ENCODE assay signal across 38 cellular contexts in genomic region chr11:42727879-42728278, GRCh38.
"Had no signal": no experiment of that assay in that cellular context is flagged by ENCODE, and none has a peak within 500 bp of the region (broad histone marks: within the 10 kb centered on the region; RNA-seq: fewer than 3 reads in every experiment).

No MANE protein-coding gene starts in this region.

- H3K4me3 ChIP-seq: adrenal gland, body of pancreas, breast epithelium had no signal

- FAIRE-seq: astrocyte, TTC549 had no signal

- H3K4me3 Mint-ChIP-seq: activated CD4-positive, alpha-beta memory T cell treated with anti-CD3 and anti-CD28 coated beads, Interleukin-2, amount 10 ng/mL, durations not matched to agents 7 days and 5 days; activated CD4-positive, alpha-beta T cell treated with anti-CD3 and anti-CD28 coated beads for 36 hours; activated CD4-positive, alpha-beta T cell treated with anti-CD3 and anti-CD28 coated beads, Interleukin-2, amount 10 ng/mL, durations not matched to agents 7 days and 5 days; activated CD8-positive, alpha-beta memory T cell treated with anti-CD3 and anti-CD28 coated beads, Interleukin-2, amount 10 ng/mL, durations not matched to agents 7 days and 5 days; activated CD8-positive, alpha-beta T cell treated with anti-CD3 and anti-CD28 coated beads, Interleukin-2, amount 10 ng/mL, durations not matched to agents 7 days and 5 days; activated naive CD4-positive, alpha-beta T cell treated with anti-CD3 and anti-CD28 coated beads for 36 hours; activated naive CD8-positive, alpha-beta T cell treated with anti-CD3 and anti-CD28 coated beads for 36 hours; activated T-cell treated with anti-CD3 and anti-CD28 coated beads, Interleukin-2, amount 50 U/mL, for 24 hours; activated T-cell treated with anti-CD3 and anti-CD28 coated beads, Interleukin-2, amount 50 U/mL, for 72 hours; activated T-helper 1 cell treated with anti-CD3 and anti-CD28 coated beads, Interleukin-12 subunit alpha, Interleukin-12 subunit beta, Interleukin-2, Interleukin-4 antibody, amounts not matched to agents 30 ng/mL and 10 ng/mL and 1 ng/mL, durations not matched to agents 14 hours and 24 hours and 36 hours; activated T-helper 17 cell treated with anti-CD3 and anti-CD28 coated beads, Interleukin-2, amount 50 U/mL, for 72 hours; T-helper 1 cell treated with Interleukin-12 subunit alpha and Interleukin-12 subunit beta and Interleukin-4 antibody, amounts not matched to agents 30 μg/mL and 1 μg/mL, for 36 hours; T-helper 2 cell treated with Interferon-gamma antibody and Interleukin-4, amounts not matched to agents 5 μg/mL and 100 μg/mL, for 36 hours had no signal

- H3K27ac ChIP-seq: adrenal gland, body of pancreas, brain microvascular endothelial cell, breast epithelium, VCaP had no signal

- DNase-seq: activated CD4-positive, alpha-beta memory T cell treated with anti-CD3 and anti-CD28 coated beads, Interleukin-2, amount 10 ng/mL, durations not matched to agents 7 days and 5 days; activated CD4-positive, alpha-beta T cell treated with anti-CD3 and anti-CD28 coated beads for 1 hour; activated CD4-positive, alpha-beta T cell treated with anti-CD3 and anti-CD28 coated beads for 36 hours; activated CD4-positive, alpha-beta T cell treated with anti-CD3 and anti-CD28 coated beads for 48 hours; activated CD4-positive, alpha-beta T cell treated with anti-CD3 and anti-CD28 coated beads, Interleukin-2, amount 10 ng/mL, durations not matched to agents 7 days and 5 days; activated CD4-positive, alpha-beta T cell treated with anti-CD3 and anti-CD28 coated beads, Interleukin-2, amount 50 U/mL, for 48 hours; activated CD4-positive, CD25-positive, alpha-beta regulatory T cell; activated CD8-positive, alpha-beta memory T cell treated with anti-CD3 and anti-CD28 coated beads for 24 hours; activated CD8-positive, alpha-beta memory T cell treated with anti-CD3 and anti-CD28 coated beads, Interleukin-2, amount 10 ng/mL, durations not matched to agents 7 days and 5 days; activated CD8-positive, alpha-beta memory T cell treated with anti-CD3 and anti-CD28 coated beads, Interleukin-2, amount 50 U/mL, for 48 hours; activated CD8-positive, alpha-beta T cell treated with anti-CD3 and anti-CD28 coated beads, Interleukin-2, amount 10 ng/mL, durations not matched to agents 7 days and 5 days; activated effector memory CD4-positive, alpha-beta T cell treated with anti-CD3 and anti-CD28 coated beads, Interleukin-2, amount 50 U/mL, for 16 hours; activated gamma-delta T cell treated with Interleukin-2 at 50 U/mL for 16 hours; activated naive CD4-positive, alpha-beta T cell; activated naive CD4-positive, alpha-beta T cell treated with anti-CD3 and anti-CD28 coated beads for 36 hours; activated naive CD4-positive, alpha-beta T cell treated with anti-CD3 and anti-CD28 coated beads, Interleukin-2, amount 50 U/mL, for 16 hours; activated naive CD8-positive, alpha-beta T cell treated with anti-CD3 and anti-CD28 coated beads for 36 hours; activated T-cell treated with anti-CD3 and anti-CD28 coated beads, Interleukin-2, amount 50 U/mL, for 24 hours; activated T-cell treated with anti-CD3 and anti-CD28 coated beads, Interleukin-2, amount 50 U/mL, for 72 hours; adrenal gland; amniotic stem cell; aorta; body of pancreas; brain microvascular endothelial cell; central memory CD4-positive, alpha-beta T cell; T-helper 1 cell; T-helper 2 cell; T-helper 9 cell had no signal

- H3K27me3 Mint-ChIP-seq: activated CD4-positive, alpha-beta memory T cell treated with anti-CD3 and anti-CD28 coated beads, Interleukin-2, amount 10 ng/mL, durations not matched to agents 7 days and 5 days; activated CD4-positive, alpha-beta T cell treated with anti-CD3 and anti-CD28 coated beads for 36 hours; activated CD4-positive, alpha-beta T cell treated with anti-CD3 and anti-CD28 coated beads, Interleukin-2, amount 10 ng/mL, durations not matched to agents 7 days and 5 days; activated CD8-positive, alpha-beta memory T cell treated with anti-CD3 and anti-CD28 coated beads, Interleukin-2, amount 10 ng/mL, durations not matched to agents 7 days and 5 days; activated naive CD8-positive, alpha-beta T cell treated with anti-CD3 and anti-CD28 coated beads for 36 hours; activated T-cell treated with anti-CD3 and anti-CD28 coated beads, Interleukin-2, amount 50 U/mL, for 24 hours; activated T-helper 17 cell treated with anti-CD3 and anti-CD28 coated beads, Interleukin-2, amount 50 U/mL, for 72 hours had no signal

- H3K36me3 Mint-ChIP-seq: activated CD8-positive, alpha-beta memory T cell treated with anti-CD3 and anti-CD28 coated beads, Interleukin-2, amount 10 ng/mL, durations not matched to agents 7 days and 5 days; activated naive CD4-positive, alpha-beta T cell treated with anti-CD3 and anti-CD28 coated beads, Interleukin-2, amount 50 U/mL, for 72 hours; activated naive CD8-positive, alpha-beta T cell treated with anti-CD3 and anti-CD28 coated beads for 36 hours had no signal

- H3K27ac Mint-ChIP-seq: activated CD4-positive, alpha-beta memory T cell treated with anti-CD3 and anti-CD28 coated beads, Interleukin-2, amount 10 ng/mL, durations not matched to agents 7 days and 5 days; activated CD4-positive, alpha-beta T cell treated with anti-CD3 and anti-CD28 coated beads for 36 hours; activated CD4-positive, alpha-beta T cell treated with anti-CD3 and anti-CD28 coated beads, Interleukin-2, amount 10 ng/mL, durations not matched to agents 7 days and 5 days; activated CD8-positive, alpha-beta memory T cell treated with anti-CD3 and anti-CD28 coated beads, Interleukin-2, amount 10 ng/mL, durations not matched to agents 7 days and 5 days; activated CD8-positive, alpha-beta T cell treated with anti-CD3 and anti-CD28 coated beads, Interleukin-2, amount 10 ng/mL, durations not matched to agents 7 days and 5 days; activated naive CD4-positive, alpha-beta T cell treated with anti-CD3 and anti-CD28 coated beads for 36 hours; activated naive CD4-positive, alpha-beta T cell treated with anti-CD3 and anti-CD28 coated beads, Interleukin-2, amount 50 U/mL, for 72 hours; activated naive CD8-positive, alpha-beta T cell treated with anti-CD3 and anti-CD28 coated beads for 36 hours; activated T-cell treated with anti-CD3 and anti-CD28 coated beads, Interleukin-2, amount 50 U/mL, for 24 hours; activated T-cell treated with anti-CD3 and anti-CD28 coated beads, Interleukin-2, amount 50 U/mL, for 72 hours; activated T-helper 1 cell treated with anti-CD3 and anti-CD28 coated beads, Interleukin-12 subunit alpha, Interleukin-12 subunit beta, Interleukin-2, Interleukin-4 antibody, amounts not matched to agents 30 ng/mL and 10 ng/mL and 1 ng/mL, durations not matched to agents 14 hours and 24 hours and 36 hours; activated T-helper 17 cell treated with anti-CD3 and anti-CD28 coated beads, Interleukin-2, amount 50 U/mL, for 72 hours; T-helper 1 cell treated with Interleukin-12 subunit alpha and Interleukin-12 subunit beta and Interleukin-4 antibody, amounts not matched to agents 30 μg/mL and 1 μg/mL, for 36 hours; T-helper 2 cell treated with Interferon-gamma antibody and Interleukin-4, amounts not matched to agents 5 μg/mL and 100 μg/mL, for 36 hours had no signal

- H3K27me3 ChIP-seq: adrenal gland, body of pancreas, brain microvascular endothelial cell, breast epithelium had no signal

- H3K9me3 ChIP-seq: adrenal gland, body of pancreas, breast epithelium had no signal

- ATAC-seq: activated CD4-positive, alpha-beta T cell treated with anti-CD3 and anti-CD28 coated beads for 36 hours; activated CD4-positive, CD25-positive, alpha-beta regulatory T cell treated with anti-CD3 and anti-CD28 coated beads, Interleukin-2, amount 50 U/mL, for 24 hours; activated CD8-positive, alpha-beta memory T cell treated with anti-CD3 and anti-CD28 coated beads, Interleukin-2, amount 10 ng/mL, durations not matched to agents 7 days and 5 days; activated CD8-positive, alpha-beta T cell treated with anti-CD3 and anti-CD28 coated beads, Interleukin-2, amount 10 ng/mL, durations not matched to agents 7 days and 5 days; activated naive CD4-positive, alpha-beta T cell treated with anti-CD3 and anti-CD28 coated beads, Interleukin-2, amount 50 U/mL, for 72 hours; activated T-cell treated with anti-CD3 and anti-CD28 coated beads, Interleukin-2, amount 50 U/mL, for 72 hours; activated T-helper 17 cell treated with anti-CD3 and anti-CD28 coated beads, Interleukin-2, amount 50 U/mL, for 72 hours; body of pancreas had no signal

- H3K4me1 Mint-ChIP-seq: activated CD4-positive, alpha-beta memory T cell treated with anti-CD3 and anti-CD28 coated beads, Interleukin-2, amount 10 ng/mL, durations not matched to agents 7 days and 5 days; activated CD4-positive, alpha-beta T cell treated with anti-CD3 and anti-CD28 coated beads for 36 hours; activated CD4-positive, alpha-beta T cell treated with anti-CD3 and anti-CD28 coated beads, Interleukin-2, amount 10 ng/mL, durations not matched to agents 7 days and 5 days; activated CD8-positive, alpha-beta memory T cell treated with anti-CD3 and anti-CD28 coated beads, Interleukin-2, amount 10 ng/mL, durations not matched to agents 7 days and 5 days; activated naive CD8-positive, alpha-beta T cell treated with anti-CD3 and anti-CD28 coated beads for 36 hours; activated T-helper 17 cell treated with anti-CD3 and anti-CD28 coated beads, Interleukin-2, amount 50 U/mL, for 72 hours had no signal

- H3K36me3 ChIP-seq: adrenal gland, brain microvascular endothelial cell, breast epithelium had no signal

- H3K9me3 Mint-ChIP-seq: activated naive CD8-positive, alpha-beta T cell treated with anti-CD3 and anti-CD28 coated beads for 36 hours had no signal

- H3K4me1 ChIP-seq: adrenal gland, body of pancreas, breast epithelium had no signal
